ENCODE assay signal across 10 cellular contexts in the genomic region with DNA sequence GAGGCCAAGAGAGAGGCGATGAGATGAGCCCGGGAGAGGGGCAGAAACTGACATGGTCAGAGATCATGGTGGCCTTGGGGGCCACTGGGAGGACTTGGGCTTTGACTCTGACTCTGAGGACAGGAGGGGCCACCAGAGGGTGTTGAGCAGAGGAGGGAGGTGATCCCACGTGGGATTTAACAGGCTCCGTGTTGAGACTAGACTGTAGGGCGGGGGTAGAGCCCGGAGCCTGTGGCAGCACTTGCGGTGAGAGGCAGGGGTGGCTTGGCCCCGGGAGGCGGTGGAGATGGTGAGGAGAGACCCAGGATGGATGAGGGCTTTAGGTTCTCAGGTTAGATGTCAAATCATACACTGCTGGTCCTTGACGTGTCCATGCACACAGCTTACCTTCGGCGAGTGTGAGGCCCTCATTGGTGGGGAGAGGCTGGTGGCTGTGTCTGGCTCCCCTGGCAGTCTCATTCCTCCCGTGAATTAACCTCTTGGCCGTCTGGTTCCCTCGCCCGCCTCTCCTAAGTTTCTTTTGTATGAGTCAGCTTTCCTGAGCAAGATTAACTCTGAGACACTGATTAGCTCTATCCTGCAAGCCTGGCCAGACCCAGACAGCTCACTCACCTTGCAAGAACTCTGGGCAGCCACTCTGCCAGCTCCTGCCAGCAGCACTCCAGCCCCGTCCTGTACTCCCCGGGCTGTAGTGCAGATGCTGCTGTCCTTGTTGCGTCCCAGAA. TPM values are rescaled to one million over a fixed set of nuclear protein-coding genes. Genes with fewer than 3 reads are reported as not detected.
DNase-seq lines count a peak whose midpoint lies in the region; ATAC-seq and TF ChIP-seq lines count a peak whose summit lies in the region.
"Had no signal": no experiment of that assay in that cellular context is flagged by ENCODE, and none has a peak within 500 bp of the region (broad histone marks: within the 10 kb centered on the region; RNA-seq: fewer than 3 reads in every experiment).

No MANE protein-coding gene starts in this region.

- no peaks in the 10 kb centered on the region for H3K79me2 ChIP-seq in Karpas-422 (ENCODE audit: low read length)

- peaks cover 40% of the 10 kb centered on the region for H3K36me3 Mint-ChIP-seq in central memory CD8-positive, alpha-beta T cell (ENCODE audit: insufficient read depth)
- peaks cover 13% of the 10 kb centered on the region for H3K36me3 Mint-ChIP-seq in chondrocyte (ENCODE audit: low read depth)
- peaks cover 11% of the 10 kb centered on the region for H3K36me3 Mint-ChIP-seq in activated T-cell treated with anti-CD3 and anti-CD28 coated beads, Interleukin-2, amount 50 U/mL, for 4 hours (ENCODE audit: insufficient read depth)

- no peaks in the 10 kb centered on the region for H3K9me2 ChIP-seq in Karpas-422 (replicated peaks; ENCODE audit: insufficient read depth, low read length)

- peak overlapping the region; percentile 99 for H2AK5ac ChIP-seq in mesenchymal stem cell (ENCODE audit: low read length, severe bottlenecking)

- peak overlapping the region; percentile 46 to 47 for H3K4ac ChIP-seq in mesenchymal stem cell (ENCODE audit: low read depth in 1 of 2, low read length in 2 of 2)

- H3K36me3 ChIP-seq in Karpas-422 (ENCODE audit: insufficient read depth, low read length) = no peaks in the 10 kb centered on the region
- peaks cover 38 to 71% of the 10 kb centered on the region in 2 experiments for H3K36me3 ChIP-seq in mesenchymal stem cell (ENCODE audit: control insufficient read depth in 1 of 2, insufficient read depth in 2 of 2, low read depth in 1 of 2, low read length in 2 of 2)

- 46% methylated on average over 19 of the region's 19 CpGs for WGBS in mesenchymal stem cell

- H3K9me3 ChIP-seq in Karpas-422 (ENCODE audit: low read length) (no peaks in the 10 kb centered on the region), mesenchymal stem cell (ENCODE audit: control insufficient read depth, low read length) (no peaks in the 10 kb centered on the region)

- H2AFZ ChIP-seq in Karpas-422 (ENCODE audit: low read length) = no peak overlapping the region
- no peak overlapping the region for H2AFZ ChIP-seq in mesenchymal stem cell (ENCODE audit: low read depth, low read length)

- H2BK5ac ChIP-seq in mesenchymal stem cell (ENCODE audit: low read depth, low read length, poor library complexity, severe bottlenecking) = peak overlapping the region; percentile 85

- no peak overlapping the region for H3K4me2 ChIP-seq in Karpas-422 (ENCODE audit: low read depth, low read length, poor library complexity, severe bottlenecking)
- H3K4me2 ChIP-seq in mesenchymal stem cell (ENCODE audit: low read length, poor library complexity, severe bottlenecking) = peak overlapping the region; percentile 3

- peak overlapping the region; percentile 56 for H3K27ac Mint-ChIP-seq in central memory CD8-positive, alpha-beta T cell (ENCODE audit: low read depth)
- H3K27ac Mint-ChIP-seq in chondrocyte (ENCODE audit: unreplicated experiment) = no peak overlapping the region

- DNase-seq in AG09309 (ENCODE audit: low read depth) (peak; percentile 75), Karpas-422 (peak; percentile 9), mesenchymal stem cell (peak; percentile 82), chondrocyte (ENCODE audit: low spot score) (no peak)
- no peak for DNase-seq in central memory CD8-positive, alpha-beta T cell (ENCODE audit: low spot score in 2 of 2)
- no peak for DNase-seq in activated T-cell treated with anti-CD3 and anti-CD28 coated beads, Interleukin-2, amount 50 U/mL, for 4 hours
- DNase-seq: naive thymus-derived CD4-positive, alpha-beta T cell; NCI-H69 had no signal

- H3K18ac ChIP-seq in mesenchymal stem cell (ENCODE audit: low read depth in 1 of 2, low read length in 2 of 2) = peak overlapping the region; percentile 58 to 76

- peak overlapping the region in 1 of 2 experiments; percentile 35 for H3K14ac ChIP-seq in mesenchymal stem cell (ENCODE audit: low read length in 2 of 2)

- no peak for ATAC-seq in central memory CD8-positive, alpha-beta T cell (replicated peaks; ENCODE audit: extremely low read depth, poor library complexity, severe bottlenecking)
- no peak for ATAC-seq in GM21390 (IDR thresholded peaks at IDR 0.05; ENCODE audit: unreplicated experiment)
- ATAC-seq in activated T-cell treated with anti-CD3 and anti-CD28 coated beads, Interleukin-2, amount 50 U/mL, for 4 hours = no peak
- ATAC-seq in GM18867 (IDR thresholded peaks at IDR 0.05; ENCODE audit: unreplicated experiment) = no peak
- ATAC-seq: naive thymus-derived CD4-positive, alpha-beta T cell had no signal

- H3K4me3 ChIP-seq in AG09309 (ENCODE audit: control insufficient read depth, low read depth, low read length) (no peak overlapping the region), Karpas-422 (ENCODE audit: low read length) (no peak overlapping the region), mesenchymal stem cell (ENCODE audit: insufficient read depth in 1 of 2, low read depth in 1 of 2, low read length in 2 of 2) (no peak overlapping the region)

- TF ChIP-seq CTCF in AG09309 (IDR thresholded peaks at IDR 0.05; ENCODE audit: control insufficient read depth, insufficient read depth, low read depth, low read length, missing control alignments) = no peak
- TF ChIP-seq CTCF in chondrocyte (IDR thresholded peaks at IDR 0.05) = no peak

- H3K9ac ChIP-seq in Karpas-422 (ENCODE audit: low read length) = no peak overlapping the region
- no peak overlapping the region for H3K9ac ChIP-seq in mesenchymal stem cell (ENCODE audit: low read length)

- no peaks in the 10 kb centered on the region for H3K4me1 ChIP-seq in Karpas-422 (ENCODE audit: low read length)
- peaks cover 12% of the 10 kb centered on the region for H3K4me1 ChIP-seq in mesenchymal stem cell (ENCODE audit: control insufficient read depth, insufficient read depth, low read depth, low read length)

- no peak overlapping the region for H2BK120ac ChIP-seq in mesenchymal stem cell (ENCODE audit: low read depth, low read length)

- no peak overlapping the region for H3K27ac ChIP-seq in Karpas-422 (ENCODE audit: low read length)
- peak overlapping the region; percentile 91 for H3K27ac ChIP-seq in mesenchymal stem cell (ENCODE audit: low read length, poor library complexity, severe bottlenecking)

- no peak overlapping the region for H3K4me3 Mint-ChIP-seq in central memory CD8-positive, alpha-beta T cell
- no peak overlapping the region for H3K4me3 Mint-ChIP-seq in chondrocyte (ENCODE audit: unreplicated experiment)
- no peak overlapping the region for H3K4me3 Mint-ChIP-seq in activated T-cell treated with anti-CD3 and anti-CD28 coated beads, Interleukin-2, amount 50 U/mL, for 4 hours
- H3K4me3 Mint-ChIP-seq: naive thymus-derived CD4-positive, alpha-beta T cell had no signal

- H3K79me1 ChIP-seq in mesenchymal stem cell (replicated peaks; ENCODE audit: low read length, poor library complexity, severe bottlenecking) = peaks cover 14% of the 10 kb centered on the region

- H3K9me3 Mint-ChIP-seq in central memory CD8-positive, alpha-beta T cell = no peaks in the 10 kb centered on the region
- no peaks in the 10 kb centered on the region for H3K9me3 Mint-ChIP-seq in chondrocyte (ENCODE audit: low read depth)
- H3K9me3 Mint-ChIP-seq in activated T-cell treated with anti-CD3 and anti-CD28 coated beads, Interleukin-2, amount 50 U/mL, for 4 hours = no peaks in the 10 kb centered on the region
- H3K9me3 Mint-ChIP-seq: naive thymus-derived CD4-positive, alpha-beta T cell had no signal

- no peak overlapping the region for H2BK15ac ChIP-seq in mesenchymal stem cell (ENCODE audit: low read depth, poor library complexity, severe bottlenecking)

- no peak overlapping the region for H3K23ac ChIP-seq in mesenchymal stem cell (ENCODE audit: low read length in 2 of 2)

- no peaks in the 10 kb centered on the region for H4K20me1 ChIP-seq in Karpas-422 (ENCODE audit: insufficient read depth, low read depth, low read length)

- H4K8ac ChIP-seq in mesenchymal stem cell (ENCODE audit: low read length) = peak overlapping the region; percentile 47

- no peaks in the 10 kb centered on the region for H3K27me3 Mint-ChIP-seq in central memory CD8-positive, alpha-beta T cell
- H3K27me3 Mint-ChIP-seq in chondrocyte (ENCODE audit: low read depth) = no peaks in the 10 kb centered on the region
- H3K27me3 Mint-ChIP-seq in activated T-cell treated with anti-CD3 and anti-CD28 coated beads, Interleukin-2, amount 50 U/mL, for 4 hours (ENCODE audit: low read depth) = no peaks in the 10 kb centered on the region
- H3K27me3 Mint-ChIP-seq: naive thymus-derived CD4-positive, alpha-beta T cell had no signal

- H3K27me3 ChIP-seq in Karpas-422 (ENCODE audit: low read length) (no peaks in the 10 kb centered on the region), mesenchymal stem cell (ENCODE audit: control insufficient read depth in 1 of 2, insufficient read depth in 1 of 2, low read length in 2 of 2) (no peaks in the 10 kb centered on the region)

- peak overlapping the region; percentile 28 to 68 for H2BK12ac ChIP-seq in mesenchymal stem cell (ENCODE audit: low read length in 2 of 2)

- H3K4me1 Mint-ChIP-seq in central memory CD8-positive, alpha-beta T cell = peaks cover 6% of the 10 kb centered on the region
- H3K4me1 Mint-ChIP-seq in chondrocyte (ENCODE audit: low read depth) = peaks cover 3% of the 10 kb centered on the region
- H3K4me1 Mint-ChIP-seq in activated T-cell treated with anti-CD3 and anti-CD28 coated beads, Interleukin-2, amount 50 U/mL, for 4 hours (ENCODE audit: low read depth) = no peaks in the 10 kb centered on the region

- H4K91ac ChIP-seq in mesenchymal stem cell (ENCODE audit: low read length) = peak overlapping the region; percentile 18

RNA-seq across cellular contexts. Expression of a gene that starts 39.7 kb away (rescaled TPM):
- total RNA-seq in Karpas-422 (2014; rRNA removed; shearing (Covaris generic); ENCODE audit: low replicate concordance) = 4.7 and 6.6 TPM in 2 replicates
- 60.5 TPM for polyA plus RNA-seq in mesenchymal stem cell (2013, experiment 1 of 2)
- polyA plus RNA-seq in mesenchymal stem cell (2013, experiment 2 of 2) = 56.6 TPM
- total RNA-seq in chondrocyte = 68.7 to 83.4 TPM (median 73.6 TPM) in 3 replicates
- 10 to 100 TPM; 29.9 to 34.5 (median 30.9) TPM for total RNA-seq in activated T-cell treated with anti-CD3 and anti-CD28 coated beads, Interleukin-2, amount 50 U/mL, for 4 hours

Comparison
In these comparisons a context has a peak if more than half of its experiments do, and no peak if none do; other contexts are left out.
1. DNase-seq: peak in AG09309 (single experiment), Karpas-422 (single experiment) and mesenchymal stem cell (single experiment); none in central memory CD8-positive, alpha-beta T cell (0 of 2), chondrocyte (single experiment) and activated T-cell treated with anti-CD3 and anti-CD28 coated beads, Interleukin-2, amount 50 U/mL, for 4 hours (single experiment).